1 cellular context compared by ENCODE assay signal in the genomic region with DNA sequence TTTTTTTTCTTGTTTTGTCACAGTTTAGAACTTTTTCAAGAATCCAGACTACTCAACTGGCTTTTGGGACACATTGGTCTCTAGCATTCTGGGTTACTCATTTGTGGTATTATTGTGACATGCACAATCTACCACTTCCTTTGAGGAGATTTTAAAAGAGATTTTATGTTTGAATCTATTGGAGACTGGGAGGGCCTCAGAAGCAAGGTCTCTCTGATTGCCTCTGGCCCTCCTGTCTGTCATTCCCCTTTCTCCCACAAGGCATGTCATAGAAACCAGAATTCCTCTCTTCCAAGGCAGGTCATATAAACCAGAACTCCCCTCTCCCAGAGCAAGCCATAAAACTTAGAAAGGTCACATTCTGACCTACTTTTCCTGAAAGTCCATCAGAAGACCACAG.
TF ChIP-seq lines count a peak whose summit lies in the region.

No MANE protein-coding gene starts in this region.

TF ChIP-seq in GM23338, 12 proteins besides CTCF, POLR2A, EP300 and RAD21 (continued from another document):
- TF ChIP-seq, protein P1, sequence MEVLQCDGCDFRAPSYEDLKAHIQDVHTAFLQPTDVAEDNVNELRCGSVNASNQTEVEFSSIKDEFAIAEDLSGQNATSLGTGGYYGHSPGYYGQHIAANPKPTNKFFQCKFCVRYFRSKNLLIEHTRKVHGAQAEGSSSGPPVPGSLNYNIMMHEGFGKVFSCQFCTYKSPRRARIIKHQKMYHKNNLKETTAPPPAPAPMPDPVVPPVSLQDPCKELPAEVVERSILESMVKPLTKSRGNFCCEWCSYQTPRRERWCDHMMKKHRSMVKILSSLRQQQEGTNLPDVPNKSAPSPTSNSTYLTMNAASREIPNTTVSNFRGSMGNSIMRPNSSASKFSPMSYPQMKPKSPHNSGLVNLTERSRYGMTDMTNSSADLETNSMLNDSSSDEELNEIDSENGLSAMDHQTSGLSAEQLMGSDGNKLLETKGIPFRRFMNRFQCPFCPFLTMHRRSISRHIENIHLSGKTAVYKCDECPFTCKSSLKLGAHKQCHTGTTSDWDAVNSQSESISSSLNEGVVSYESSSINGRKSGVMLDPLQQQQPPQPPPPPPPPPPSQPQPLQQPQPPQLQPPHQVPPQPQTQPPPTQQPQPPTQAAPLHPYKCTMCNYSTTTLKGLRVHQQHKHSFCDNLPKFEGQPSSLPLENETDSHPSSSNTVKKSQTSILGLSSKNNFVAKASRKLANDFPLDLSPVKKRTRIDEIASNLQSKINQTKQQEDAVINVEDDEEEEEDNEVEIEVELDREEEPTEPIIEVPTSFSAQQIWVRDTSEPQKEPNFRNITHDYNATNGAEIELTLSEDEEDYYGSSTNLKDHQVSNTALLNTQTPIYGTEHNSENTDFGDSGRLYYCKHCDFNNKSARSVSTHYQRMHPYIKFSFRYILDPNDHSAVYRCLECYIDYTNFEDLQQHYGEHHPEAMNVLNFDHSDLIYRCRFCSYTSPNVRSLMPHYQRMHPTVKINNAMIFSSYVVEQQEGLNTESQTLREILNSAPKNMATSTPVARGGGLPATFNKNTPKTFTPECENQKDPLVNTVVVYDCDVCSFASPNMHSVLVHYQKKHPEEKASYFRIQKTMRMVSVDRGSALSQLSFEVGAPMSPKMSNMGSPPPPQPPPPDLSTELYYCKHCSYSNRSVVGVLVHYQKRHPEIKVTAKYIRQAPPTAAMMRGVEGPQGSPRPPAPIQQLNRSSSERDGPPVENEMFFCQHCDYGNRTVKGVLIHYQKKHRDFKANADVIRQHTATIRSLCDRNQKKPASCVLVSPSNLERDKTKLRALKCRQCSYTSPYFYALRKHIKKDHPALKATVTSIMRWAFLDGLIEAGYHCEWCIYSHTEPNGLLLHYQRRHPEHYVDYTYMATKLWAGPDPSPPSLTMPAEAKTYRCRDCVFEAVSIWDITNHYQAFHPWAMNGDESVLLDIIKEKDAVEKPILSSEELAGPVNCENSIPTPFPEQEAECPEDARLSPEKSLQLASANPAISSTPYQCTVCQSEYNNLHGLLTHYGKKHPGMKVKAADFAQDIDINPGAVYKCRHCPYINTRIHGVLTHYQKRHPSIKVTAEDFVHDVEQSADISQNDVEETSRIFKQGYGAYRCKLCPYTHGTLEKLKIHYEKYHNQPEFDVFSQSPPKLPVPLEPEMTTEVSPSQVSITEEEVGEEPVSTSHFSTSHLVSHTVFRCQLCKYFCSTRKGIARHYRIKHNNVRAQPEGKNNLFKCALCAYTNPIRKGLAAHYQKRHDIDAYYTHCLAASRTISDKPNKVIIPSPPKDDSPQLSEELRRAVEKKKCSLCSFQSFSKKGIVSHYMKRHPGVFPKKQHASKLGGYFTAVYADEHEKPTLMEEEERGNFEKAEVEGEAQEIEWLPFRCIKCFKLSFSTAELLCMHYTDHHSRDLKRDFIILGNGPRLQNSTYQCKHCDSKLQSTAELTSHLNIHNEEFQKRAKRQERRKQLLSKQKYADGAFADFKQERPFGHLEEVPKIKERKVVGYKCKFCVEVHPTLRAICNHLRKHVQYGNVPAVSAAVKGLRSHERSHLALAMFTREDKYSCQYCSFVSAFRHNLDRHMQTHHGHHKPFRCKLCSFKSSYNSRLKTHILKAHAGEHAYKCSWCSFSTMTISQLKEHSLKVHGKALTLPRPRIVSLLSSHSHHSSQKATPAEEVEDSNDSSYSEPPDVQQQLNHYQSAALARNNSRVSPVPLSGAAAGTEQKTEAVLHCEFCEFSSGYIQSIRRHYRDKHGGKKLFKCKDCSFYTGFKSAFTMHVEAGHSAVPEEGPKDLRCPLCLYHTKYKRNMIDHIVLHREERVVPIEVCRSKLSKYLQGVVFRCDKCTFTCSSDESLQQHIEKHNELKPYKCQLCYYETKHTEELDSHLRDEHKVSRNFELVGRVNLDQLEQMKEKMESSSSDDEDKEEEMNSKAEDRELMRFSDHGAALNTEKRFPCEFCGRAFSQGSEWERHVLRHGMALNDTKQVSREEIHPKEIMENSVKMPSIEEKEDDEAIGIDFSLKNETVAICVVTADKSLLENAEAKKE (CRISPR knock-in tag; IDR thresholded peaks at IDR 0.05) = no peak
- no peak for TF ChIP-seq ZNF114 (CRISPR knock-in tag; IDR thresholded peaks at IDR 0.05)
- no peak for TF ChIP-seq ZNF331 (CRISPR knock-in tag; IDR thresholded peaks at IDR 0.05; ENCODE audit: low read depth)
- TF ChIP-seq NANOG (IDR thresholded peaks at IDR 0.05; ENCODE audit: borderline replicate concordance) = no peak
- TF ChIP-seq POLR2AphosphoS5 (IDR thresholded peaks at IDR 0.05; ENCODE audit: low read depth) = no peak
- no peak for TF ChIP-seq CREB1 (CRISPR knock-in tag; IDR thresholded peaks at IDR 0.05; ENCODE audit: low read depth)
- TF ChIP-seq, protein P2, sequence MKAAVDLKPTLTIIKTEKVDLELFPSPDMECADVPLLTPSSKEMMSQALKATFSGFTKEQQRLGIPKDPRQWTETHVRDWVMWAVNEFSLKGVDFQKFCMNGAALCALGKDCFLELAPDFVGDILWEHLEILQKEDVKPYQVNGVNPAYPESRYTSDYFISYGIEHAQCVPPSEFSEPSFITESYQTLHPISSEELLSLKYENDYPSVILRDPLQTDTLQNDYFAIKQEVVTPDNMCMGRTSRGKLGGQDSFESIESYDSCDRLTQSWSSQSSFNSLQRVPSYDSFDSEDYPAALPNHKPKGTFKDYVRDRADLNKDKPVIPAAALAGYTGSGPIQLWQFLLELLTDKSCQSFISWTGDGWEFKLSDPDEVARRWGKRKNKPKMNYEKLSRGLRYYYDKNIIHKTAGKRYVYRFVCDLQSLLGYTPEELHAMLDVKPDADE (IDR thresholded peaks at IDR 0.05) = no peak
- TF ChIP-seq EZH2 (IDR thresholded peaks at IDR 0.05; ENCODE audit: low read depth, unreplicated experiment) = no peak
